ENCODE assay signal across 8 cellular contexts in the genomic region with DNA sequence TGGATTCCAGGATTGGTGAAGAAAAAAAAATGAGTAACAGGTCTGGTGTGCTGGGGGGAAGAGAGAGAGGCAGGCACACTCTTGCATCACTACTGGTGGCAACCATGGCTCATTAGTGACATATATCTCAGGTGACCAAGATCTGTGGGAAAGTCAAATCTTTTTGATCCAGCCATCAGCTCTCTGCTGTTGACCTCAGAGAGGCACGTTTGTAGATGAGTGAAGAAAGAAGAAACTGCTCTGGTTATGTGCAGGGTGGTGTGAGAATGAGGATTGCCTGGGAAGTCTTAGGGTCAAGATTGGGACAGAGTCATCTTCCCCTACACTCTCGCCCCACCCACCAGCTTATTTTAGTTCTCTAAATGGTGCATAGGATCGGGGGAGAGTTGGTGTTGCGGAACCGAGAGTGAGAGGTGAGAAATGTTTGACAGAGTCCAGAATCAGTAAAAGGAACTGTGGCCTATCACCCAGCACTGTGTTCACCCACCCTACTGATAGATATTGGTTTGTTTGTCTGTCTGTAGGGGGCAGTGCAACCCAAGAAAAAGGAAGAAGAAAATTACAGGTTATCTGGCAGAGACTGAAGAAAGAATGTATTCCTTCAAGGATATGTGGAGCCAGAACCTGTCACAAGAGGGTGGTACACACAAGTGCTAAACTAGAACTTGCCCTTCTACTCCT. TPM values are rescaled to one million over a fixed set of nuclear protein-coding genes. Genes with fewer than 3 reads are reported as not detected.
A peak's percentile ranks its signal among the peaks of the same experiment; 100 is the strongest.
DNase-seq lines count a peak whose midpoint lies in the region; ATAC-seq and TF ChIP-seq lines count a peak whose summit lies in the region.

No MANE protein-coding gene starts in this region.

- H3K36me3 ChIP-seq in Peyer's patch (no peaks in the 10 kb centered on the region), kidney epithelial cell (ENCODE audit: control insufficient read depth, insufficient read depth, low read length) (no peaks in the 10 kb centered on the region), testis (ENCODE audit: low read depth, missing control alignments) (no peaks in the 10 kb centered on the region)

- intact Hi-C loops in testis (cut with DNase I; ENCODE audit: low total_unique reads) = no loop called here

- ATAC-seq in GM21825 (IDR thresholded peaks at IDR 0.05; ENCODE audit: unreplicated experiment) = peak; percentile 99

- TF ChIP-seq POLR2A in Peyer's patch (IDR thresholded peaks at IDR 0.05) = no peak
- no peak for TF ChIP-seq POLR2A in testis (IDR thresholded peaks at IDR 0.05)

- 16 to 17% methylated on average over 5 of the region's 5 CpGs for WGBS in testis, 2 donors

- DNase-seq in A172 (ENCODE audit: low spot score) (peak; percentile 17), G401 (ENCODE audit: low spot score) (peak; percentile 65), HuH-7 (ENCODE audit: low spot score) (peak; percentile 45), Peyer's patch (no peak), kidney epithelial cell (ENCODE audit: low read depth) (no peak), testis (peak; percentile 22)
- DNase-seq in central memory CD4-positive, alpha-beta T cell = peak; percentile 48

- H3K27ac ChIP-seq in Peyer's patch (no peak overlapping the region), testis (no peak overlapping the region)

- H3K4me1 ChIP-seq in Peyer's patch (no peaks in the 10 kb centered on the region), testis (no peaks in the 10 kb centered on the region)

- TF ChIP-seq CTCF in Peyer's patch (IDR thresholded peaks at IDR 0.05) (peak in 5 of 6 experiments; percentile 47 to 77 (median 64)), kidney epithelial cell (IDR thresholded peaks at IDR 0.05; ENCODE audit: insufficient read depth, low read length, poor library complexity, severe bottlenecking) (peak; percentile 65), testis (IDR thresholded peaks at IDR 0.05) (peak; percentile 17 to 60 (median 40))

- H3K27me3 ChIP-seq in Peyer's patch = no peaks in the 10 kb centered on the region
- H3K27me3 ChIP-seq in kidney epithelial cell (ENCODE audit: control insufficient read depth, insufficient read depth, low read length) = peaks cover 6% of the 10 kb centered on the region
- no peaks in the 10 kb centered on the region for H3K27me3 ChIP-seq in testis

- H3K4me3 ChIP-seq in Peyer's patch = no peak overlapping the region
- no peak overlapping the region for H3K4me3 ChIP-seq in kidney epithelial cell (ENCODE audit: low read depth, low read length)
- no peak overlapping the region for H3K4me3 ChIP-seq in testis

- in situ Hi-C loops in G401 (cut with HindIII; ENCODE audit: low sequenced_read_pairs) = no loop called here

- no peaks in the 10 kb centered on the region for H3K9me3 ChIP-seq in Peyer's patch
- H3K9me3 ChIP-seq in testis = no peaks in the 10 kb centered on the region

RNA-seq across cellular contexts. Expression of a gene that starts 21.9 kb away (rescaled TPM):
- 29.8 and 42.6 TPM in 2 replicates for total RNA-seq in A172 (2014; rRNA removed; shearing (Covaris generic))
- 33.3 and 50.2 TPM in 2 replicates for total RNA-seq in G401 (2014; rRNA removed; shearing (Covaris generic))
- total RNA-seq in Peyer's patch (10 to 100 TPM in 2 of 4 donors, 1 to 10 TPM in 2; 4.4 to 15.4 (median 9.6) TPM), kidney epithelial cell (34.4 and 36.8 TPM in 2 replicates), testis (10 to 100 TPM; 28.4 to 29.7 TPM)
- 29.3 TPM for polyA plus RNA-seq in testis (ENCODE audit: insufficient read depth, low read depth, low replicate concordance)

RNA-seq across cellular contexts. Expression of a gene that starts 27.1 kb away (rescaled TPM):
- total RNA-seq in A172 (2014; rRNA removed; shearing (Covaris generic)) = 17.8 and 18.8 TPM in 2 replicates
- 23.8 and 31.4 TPM in 2 replicates for total RNA-seq in G401 (2014; rRNA removed; shearing (Covaris generic))
- 10 to 100 TPM; 15.8 to 25.6 (median 17.2) TPM for total RNA-seq in Peyer's patch
- 50.2 and 58.0 TPM in 2 replicates for total RNA-seq in kidney epithelial cell
- 10 to 100 TPM; 41.3 to 56.6 TPM for total RNA-seq in testis
- polyA plus RNA-seq in testis (ENCODE audit: insufficient read depth, low read depth, low replicate concordance) = 32.2 TPM

RNA-seq across cellular contexts. Expression of a gene that starts 45.5 kb away (rescaled TPM):
- total RNA-seq in A172 (2014; rRNA removed; shearing (Covaris generic)) = 8.0 and 11.2 TPM in 2 replicates
- total RNA-seq in G401 (2014; rRNA removed; shearing (Covaris generic)) = 0.25 and 1.1 TPM in 2 replicates
- total RNA-seq in Peyer's patch (10 to 100 TPM in 1 of 4 donors, 1 to 10 TPM in 3; 1.8 to 25.6 (median 4.5) TPM), kidney epithelial cell (16.6 and 18.3 TPM in 2 replicates), testis (10 to 100 TPM; 12.6 to 13.1 TPM)
- 14.3 TPM for polyA plus RNA-seq in testis (ENCODE audit: insufficient read depth, low read depth, low replicate concordance)

Comparison
In these comparisons a context has a peak if more than half of its experiments do, and no peak if none do; other contexts are left out.
1. DNase-seq: peak in A172 (single experiment), G401 (single experiment), HuH-7 (single experiment), central memory CD4-positive, alpha-beta T cell (single experiment) and testis (single experiment); none in Peyer's patch (0 of 3) and kidney epithelial cell (single experiment).
2. Peak in every context shown above with its lines, with median percentiles within 50 percentile points of each other: CTCF ChIP-seq.